ENCODE assay signal across 8 cellular contexts in genomic region chr19:8423821-8424223, GRCh38. TPM values are rescaled to one million over a fixed set of nuclear protein-coding genes. Genes with fewer than 3 reads are reported as not detected.
DNase-seq lines count a peak whose midpoint lies in the region; ATAC-seq and TF ChIP-seq lines count a peak whose summit lies in the region.

No MANE protein-coding gene starts in this region.

- H3K36me3 ChIP-seq in BJ (ENCODE audit: control insufficient read depth, insufficient read depth, low read length) = no peaks in the 10 kb centered on the region
- no peaks in the 10 kb centered on the region for H3K36me3 ChIP-seq in body of pancreas (replicated peaks in 1 of 2; ENCODE audit: insufficient read depth in 1 of 2, low read depth in 2 of 2)

- no peaks in the 10 kb centered on the region for H3K27me3 ChIP-seq in BJ (ENCODE audit: control insufficient read depth, insufficient read depth, low read length)
- no peaks in the 10 kb centered on the region for H3K27me3 ChIP-seq in body of pancreas

- POLR2A ChIA-PET in BJ (lab: Charles Lee) = interaction anchor here (0.6 kb wide), 1 partner anchor 90 kb away, joined by 4 read pairs; the partner anchor contains the start of gene ZNF414

- intact Hi-C loops in body of pancreas (cut with DNase I) = no loop called here

- peak; percentile 89 for ATAC-seq in body of pancreas
- no peak for ATAC-seq in HG03460 (IDR thresholded peaks at IDR 0.05; ENCODE audit: unreplicated experiment)
- ATAC-seq in GM19023 (IDR thresholded peaks at IDR 0.05; ENCODE audit: unreplicated experiment) = no peak

- H3K4me1 ChIP-seq in body of pancreas = peaks cover 18% of the 10 kb centered on the region

- no peak for TF ChIP-seq POLR2A in body of pancreas (IDR thresholded peaks at IDR 0.05)

- WGBS in body of pancreas, 2 donors = 64 to 69% methylated on average over 9 of the region's 9 CpGs

- no peak overlapping the region for H3K4me3 ChIP-seq in BJ (ENCODE audit: low read depth, low read length)
- no peak overlapping the region for H3K4me3 ChIP-seq in body of pancreas

- peak; percentile 93 for DNase-seq in BJ (ENCODE audit: low read depth)
- DNase-seq in M059J (ENCODE audit: low read depth) = peak; percentile 99
- DNase-seq in body of pancreas = peak; percentile 64 to 90 (median 80)
- DNase-seq in inferior parietal cortex (ENCODE audit: extremely low spot score) = peak; percentile 19
- peak; percentile 87 for DNase-seq in smooth muscle cell of the brain vasculature (ENCODE audit: low read depth, low spot score)
- DNase-seq in NCI-H1694 (lab: John Stamatoyannopoulos, UW) = no peak

- H3K27ac ChIP-seq in body of pancreas = peak overlapping the region in 3 of 4 donors; percentile 23 to 81 (median 66)

- H3K9me3 ChIP-seq in body of pancreas = no peaks in the 10 kb centered on the region

- CTCF ChIA-PET in BJ (lab: Yijun Ruan, JAX) = interaction anchor here (1.2 to 1.7 kb wide), 4 partner anchors 11 to 157 kb away, joined by 3 to 5 read pairs (median 4); partner anchors contain the start of gene MARCHF2

- TF ChIP-seq CTCF in BJ (IDR thresholded peaks at IDR 0.05; ENCODE audit: insufficient read depth, low read depth, low read length) = no peak
- no peak for TF ChIP-seq CTCF in body of pancreas (IDR thresholded peaks at IDR 0.05)

RNA-seq across cellular contexts. Expression of gene MARCHF2, which starts 10.7 kb away (rescaled TPM):
- 27.3 and 39.3 TPM in 2 replicates for polyA plus RNA-seq in BJ (2011; rRNA removed)
- 17.9 and 25.4 TPM in 2 replicates for polyA minus RNA-seq in BJ (2011; rRNA and poly(A)+ RNA removed)
- total RNA-seq in M059J (2014; rRNA removed; shearing (Covaris generic)) = 30.5 and 43.3 TPM in 2 replicates
- total RNA-seq in body of pancreas = 10 to 100 TPM; 32.9 to 35.9 TPM

RNA-seq across cellular contexts. Expression of gene HNRNPM, which starts 21.0 kb away (rescaled TPM):
- 60.2 and 81.6 TPM in 2 replicates for polyA plus RNA-seq in BJ (2011; rRNA removed)
- 25.5 and 28.9 TPM in 2 replicates for polyA minus RNA-seq in BJ (2011; rRNA and poly(A)+ RNA removed)
- total RNA-seq in M059J (2014; rRNA removed; shearing (Covaris generic)) = 40.5 and 68.3 TPM in 2 replicates
- total RNA-seq in body of pancreas = 100 to 1,000 TPM in 1 of 2 donors, 10 to 100 TPM in 1; 64.9 to 146 TPM

RNA-seq across cellular contexts. Expression of gene RAB11B, which starts 33.7 kb away (rescaled TPM):
- 27.3 and 50.0 TPM in 2 replicates for polyA plus RNA-seq in BJ (2011; rRNA removed)
- 20.9 and 22.2 TPM in 2 replicates for polyA minus RNA-seq in BJ (2011; rRNA and poly(A)+ RNA removed)
- 10.8 and 16.5 TPM in 2 replicates for total RNA-seq in M059J (2014; rRNA removed; shearing (Covaris generic))
- total RNA-seq in body of pancreas = 10 to 100 TPM; 47.7 to 50.4 TPM

RNA-seq across cellular contexts. Expression of gene ANGPTL4, which starts 59.9 kb away (rescaled TPM):
- polyA plus RNA-seq in BJ (2011; rRNA removed) = 2.2 and 3.2 TPM in 2 replicates
- polyA minus RNA-seq in BJ (2011; rRNA and poly(A)+ RNA removed) = 0.93 and 1.7 TPM in 2 replicates
- 0.27 and 0.91 TPM in 2 replicates for total RNA-seq in M059J (2014; rRNA removed; shearing (Covaris generic))
- 100 to 1,000 TPM in 1 of 2 donors, 10 to 100 TPM in 1; 68.7 to 110 TPM for total RNA-seq in body of pancreas
